ENCODE assay signal across 31 cellular contexts in the genomic region with DNA sequence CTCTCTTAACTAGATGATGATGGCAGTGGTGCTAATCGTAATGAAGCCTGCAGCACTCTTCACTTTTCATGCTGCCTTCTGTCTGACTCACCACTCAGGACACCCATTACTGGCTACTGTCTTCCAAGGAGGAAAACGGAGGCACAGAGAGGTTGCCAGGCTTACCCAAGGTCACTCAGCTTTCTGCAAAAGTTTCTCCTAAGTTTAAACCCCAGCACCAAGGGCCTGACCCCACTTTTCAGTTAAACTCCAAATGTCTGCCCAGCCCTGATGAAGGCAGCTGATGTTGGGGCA.
DNase-seq lines count a peak whose midpoint lies in the region; ATAC-seq, FAIRE-seq and TF ChIP-seq lines count a peak whose summit lies in the region.
"Had no signal": no experiment of that assay in that cellular context is flagged by ENCODE, and none has a peak within 500 bp of the region (broad histone marks: within the 10 kb centered on the region; RNA-seq: fewer than 3 reads in every experiment).

No MANE protein-coding gene starts in this region.

- POLR2A ChIA-PET in naive thymus-derived CD4-positive, alpha-beta T cell (lab: Charles Lee): interaction anchor here (0.6 to 9.7 kb wide), 4 partner anchors 10 to 39 kb away, joined by 3 to 95 read pairs (median 8); no protein-coding TSS in a partner anchor

- no peak overlapping the region for H2AFZ ChIP-seq in astrocyte (ENCODE audit: low read depth, low read length)

- H3K27me3 Mint-ChIP-seq in astrocyte (ENCODE audit: low read depth, unreplicated experiment): peaks cover 31% of the 10 kb centered on the region
- H3K27me3 Mint-ChIP-seq in naive thymus-derived CD4-positive, alpha-beta T cell: peaks cover 0 to 2% (median 0%) of the 10 kb centered on the region in 5 donors
- H3K27me3 Mint-ChIP-seq: CD4-positive, alpha-beta memory T cell; T-cell had no signal

- H3K36me3 Mint-ChIP-seq in astrocyte (ENCODE audit: low read depth, unreplicated experiment): no peaks in the 10 kb centered on the region
- peaks cover 0 to 11% (median 0%) of the 10 kb centered on the region in 5 donors for H3K36me3 Mint-ChIP-seq in naive thymus-derived CD4-positive, alpha-beta T cell
- H3K36me3 Mint-ChIP-seq: brain; CD4-positive, alpha-beta memory T cell; T-cell had no signal

- no peak for ATAC-seq in naive thymus-derived CD4-positive, alpha-beta T cell
- ATAC-seq in gastrocnemius medialis: no peak
- ATAC-seq in aorta (ENCODE audit: low FRiP score): no peak
- ATAC-seq: activated CD4-positive, CD25-positive, alpha-beta regulatory T cell treated with anti-CD3 and anti-CD28 coated beads, Interleukin-2, amount 50 U/mL, for 24 hours; left cardiac atrium; stimulated activated naive B cell treated with anti-CD40 and anti-IgM and Interleukin-4, amounts not matched to agents 10 μg/mL and 1 μg/mL and 100 μg/mL, for 72 hours had no signal

- peak overlapping the region; percentile 68 for H3K27ac ChIP-seq in HL-60 (replicated peaks)
- H3K27ac ChIP-seq in astrocyte (ENCODE audit: low read depth, low read length): no peak overlapping the region
- no peak overlapping the region for H3K27ac ChIP-seq in naive thymus-derived CD4-positive, alpha-beta T cell (ENCODE audit: low read depth, low read length)
- no peak overlapping the region for H3K27ac ChIP-seq in gastrocnemius medialis
- H3K27ac ChIP-seq in aorta (ENCODE audit: low read depth in 1 of 2, low read length in 2 of 2): no peak overlapping the region
- H3K27ac ChIP-seq: 22Rv1, prostate gland, sigmoid colon had no signal

- no peak overlapping the region for H3K4me3 Mint-ChIP-seq in astrocyte (ENCODE audit: unreplicated experiment)
- H3K4me3 Mint-ChIP-seq in naive thymus-derived CD4-positive, alpha-beta T cell: peak overlapping the region in 5 of 10 donors; percentile 14 to 47 (median 29)
- H3K4me3 Mint-ChIP-seq: activated CD4-positive, alpha-beta memory T cell treated with anti-CD3 and anti-CD28 coated beads, Interleukin-2, amount 10 ng/mL, durations not matched to agents 7 days and 5 days; brain; stimulated activated naive B cell treated with anti-CD40 and anti-IgM and Interleukin-4, amounts not matched to agents 10 μg/mL and 1 μg/mL and 100 μg/mL, for 72 hours had no signal

- DNase-seq in DMS53 (lab: John Stamatoyannopoulos, UW): peak; percentile 38
- DNase-seq in DMS53 treated with DMSO at 0.1 percent for 48 hours (lab: John Stamatoyannopoulos, UW; ENCODE audit: unreplicated experiment): no peak
- DNase-seq in HL-60 (ENCODE audit: low read depth in 1 of 2, low spot score in 1 of 2): no peak
- peak; percentile 6 for DNase-seq in astrocyte (ENCODE audit: low read depth)
- no peak for DNase-seq in naive thymus-derived CD4-positive, alpha-beta T cell
- no peak for DNase-seq in gastrocnemius medialis
- no peak for DNase-seq in DMS153 (lab: John Stamatoyannopoulos, UW)
- no peak for DNase-seq in aorta
- DNase-seq: activated CD4-positive, alpha-beta memory T cell treated with anti-CD3 and anti-CD28 coated beads, Interleukin-2, amount 10 ng/mL, durations not matched to agents 7 days and 5 days; activated gamma-delta T cell; CD4-positive, alpha-beta memory T cell; effector CD8-positive, alpha-beta T cell; erythroblast; foreskin melanocyte; KBM-7; left cardiac atrium; NCI-H1436 treated with DMSO at 0.1 percent for 48 hours; NCI-H2107; NCI-H748 treated with DMSO at 0.1 percent for 48 hours; nucleus accumbens; sigmoid colon; stimulated activated CD4-positive, alpha-beta T cell treated with anti-CD3 and anti-CD28 coated beads, Interleukin-4, amount 100 ng/mL, for 4 hours; stimulated activated naive B cell treated with anti-CD40 and anti-IgM and Interleukin-4, amounts not matched to agents 10 μg/mL and 1 μg/mL and 100 μg/mL, for 72 hours; T-cell had no signal

- H3K4me3 ChIP-seq in HL-60 (replicated peaks; ENCODE audit: insufficient read depth, low read length): no peak overlapping the region
- H3K4me3 ChIP-seq in astrocyte (ENCODE audit: insufficient read depth, low read depth, low read length): no peak overlapping the region
- no peak overlapping the region for H3K4me3 ChIP-seq in naive thymus-derived CD4-positive, alpha-beta T cell (ENCODE audit: low read length)
- no peak overlapping the region for H3K4me3 ChIP-seq in gastrocnemius medialis
- no peak overlapping the region for H3K4me3 ChIP-seq in aorta (ENCODE audit: low read length in 2 of 2)
- H3K4me3 ChIP-seq: HAP-1, prostate gland, sigmoid colon had no signal

- H3K4me2 ChIP-seq in astrocyte (ENCODE audit: low read length): no peak overlapping the region

- H3K27me3 ChIP-seq in HL-60 (ENCODE audit: insufficient read depth, poor library complexity, severe bottlenecking) (no peaks in the 10 kb centered on the region), astrocyte (ENCODE audit: insufficient read depth, low read length) (peaks cover 13% of the 10 kb centered on the region), gastrocnemius medialis (peaks cover 6 to 14% (median 7%) of the 10 kb centered on the region in 3 donors), aorta (ENCODE audit: control insufficient read depth in 1 of 2, insufficient read depth in 2 of 2, low read length in 1 of 2) (no peaks in the 10 kb centered on the region)
- H3K27me3 ChIP-seq in naive thymus-derived CD4-positive, alpha-beta T cell (ENCODE audit: control insufficient read depth in 2 of 2, insufficient read depth in 2 of 2, low read length in 2 of 2): no peaks in the 10 kb centered on the region

- CTCF ChIA-PET in naive thymus-derived CD4-positive, alpha-beta T cell (lab: Charles Lee): interaction anchor here (2.2 kb wide), 1 partner anchor 15 kb away, joined by 7 read pairs; no protein-coding TSS in a partner anchor

- no peak overlapping the region for H3K9ac ChIP-seq in astrocyte (ENCODE audit: low read length)

- TF ChIP-seq POLR2A in gastrocnemius medialis (IDR thresholded peaks at IDR 0.05): no peak

- TF ChIP-seq CTCF in HL-60 (IDR thresholded peaks at IDR 0.05; ENCODE audit: insufficient read depth, low read length) (no peak), astrocyte (IDR thresholded peaks at IDR 0.05; ENCODE audit: insufficient read depth, low read depth, low read length) (no peak), gastrocnemius medialis (IDR thresholded peaks at IDR 0.05 in 4 of 5, conservative IDR thresholded peaks at IDR 0.05 in 1 of 5) (no peak)

- in situ Hi-C loops in gastrocnemius medialis (cut with MboI; ENCODE audit: low sequenced_read_pairs in 4 of 4): no loop called here

- H3K36me3 ChIP-seq in astrocyte (ENCODE audit: insufficient read depth, low read length) (no peaks in the 10 kb centered on the region), gastrocnemius medialis (no peaks in the 10 kb centered on the region), aorta (ENCODE audit: control insufficient read depth in 1 of 2, insufficient read depth in 2 of 2, low read length in 1 of 2) (no peaks in the 10 kb centered on the region)
- H3K36me3 ChIP-seq in naive thymus-derived CD4-positive, alpha-beta T cell (ENCODE audit: control insufficient read depth in 2 of 3, insufficient read depth in 3 of 3, low read length in 3 of 3): no peaks in the 10 kb centered on the region
- H3K36me3 ChIP-seq: HAP-1, prostate gland, sigmoid colon had no signal

- no peaks in the 10 kb centered on the region for H4K20me1 ChIP-seq in astrocyte (ENCODE audit: insufficient read depth, low read length)

- H3K4me1 Mint-ChIP-seq in astrocyte (ENCODE audit: low read depth, unreplicated experiment): peaks cover 16% of the 10 kb centered on the region
- peaks cover 32 to 81% (median 56%) of the 10 kb centered on the region in 7 donors for H3K4me1 Mint-ChIP-seq in naive thymus-derived CD4-positive, alpha-beta T cell

- no peaks in the 10 kb centered on the region for H3K79me2 ChIP-seq in astrocyte (ENCODE audit: insufficient read depth, low read length)

- no peaks in the 10 kb centered on the region for H3K9me3 ChIP-seq in astrocyte (ENCODE audit: insufficient read depth, low read depth, low read length)
- no peaks in the 10 kb centered on the region for H3K9me3 ChIP-seq in naive thymus-derived CD4-positive, alpha-beta T cell (ENCODE audit: control insufficient read depth in 2 of 3, low read length in 3 of 3)
- no peaks in the 10 kb centered on the region for H3K9me3 ChIP-seq in gastrocnemius medialis
- H3K9me3 ChIP-seq in aorta (ENCODE audit: control insufficient read depth, low read length): peaks cover 2% of the 10 kb centered on the region
- H3K9me3 ChIP-seq: HAP-1, prostate gland, sigmoid colon had no signal

- H3K4me1 ChIP-seq in astrocyte (ENCODE audit: insufficient read depth, low read length) (peaks cover 8% of the 10 kb centered on the region), gastrocnemius medialis (no peaks in the 10 kb centered on the region), aorta (ENCODE audit: control insufficient read depth in 1 of 2, insufficient read depth in 2 of 2, low read length in 2 of 2) (no peaks in the 10 kb centered on the region)
- peaks cover 13 to 36% of the 10 kb centered on the region in 2 donors for H3K4me1 ChIP-seq in naive thymus-derived CD4-positive, alpha-beta T cell (ENCODE audit: control insufficient read depth in 2 of 2, insufficient read depth in 2 of 2, low read length in 2 of 2)
- H3K4me1 ChIP-seq: HAP-1, prostate gland had no signal

- H3K27ac Mint-ChIP-seq in astrocyte (ENCODE audit: unreplicated experiment): no peak overlapping the region
- peak overlapping the region in 5 of 9 donors; percentile 27 to 83 (median 68) for H3K27ac Mint-ChIP-seq in naive thymus-derived CD4-positive, alpha-beta T cell
- H3K27ac Mint-ChIP-seq: activated CD4-positive, alpha-beta memory T cell treated with anti-CD3 and anti-CD28 coated beads, Interleukin-2, amount 10 ng/mL, durations not matched to agents 7 days and 5 days; stimulated activated naive B cell treated with anti-CD40 and anti-IgM and Interleukin-4, amounts not matched to agents 10 μg/mL and 1 μg/mL and 100 μg/mL, for 72 hours had no signal

- WGBS in aorta, 2 donors: 69 to 71% methylated on average over 2 of the region's 2 CpGs

- intact Hi-C loops in naive thymus-derived CD4-positive, alpha-beta T cell (cut with micrococcal nuclease): no loop called here
- intact Hi-C loops in gastrocnemius medialis (cut with DNase I; ENCODE audit: low total_unique reads) (no loop called here), aorta (cut with DNase I) (no loop called here)

- no peak for FAIRE-seq in astrocyte (lab: Jason Lieb, UNC)
- FAIRE-seq: G401.6, GM19239 had no signal

- H3K9me3 Mint-ChIP-seq in astrocyte (ENCODE audit: unreplicated experiment): no peaks in the 10 kb centered on the region
- peaks cover 0 to 2% (median 0%) of the 10 kb centered on the region in 11 donors for H3K9me3 Mint-ChIP-seq in naive thymus-derived CD4-positive, alpha-beta T cell
- H3K9me3 Mint-ChIP-seq: CD4-positive, alpha-beta memory T cell; T-cell had no signal

Comparison
In these comparisons a context has a peak if more than half of its experiments do, and no peak if none do; other contexts are left out.
1. DNase-seq: peak in DMS53 (single experiment) and astrocyte (single experiment); none in DMS53 treated with DMSO at 0.1 percent for 48 hours (single experiment), HL-60 (0 of 2), naive thymus-derived CD4-positive, alpha-beta T cell (0 of 9), gastrocnemius medialis (0 of 2), DMS153 (single experiment) and aorta (0 of 2).